In genomic region chr6:22227824-22228610, GRCh38 we compare ENCODE assay signal across 17 cellular contexts.
DNase-seq lines count a peak whose midpoint lies in the region; ATAC-seq and TF ChIP-seq lines count a peak whose summit lies in the region.
"Had no signal": no experiment of that assay in that cellular context is flagged by ENCODE, and none has a peak within 500 bp of the region (broad histone marks: within the 10 kb centered on the region; RNA-seq: fewer than 3 reads in every experiment).

No MANE protein-coding gene starts in this region.

- intact Hi-C loops in A673 (cut with micrococcal nuclease; ENCODE audit: unreplicated experiment): no loop called here
- intact Hi-C loops in right cardiac atrium (cut with DNase I): no loop called here
- intact Hi-C loops in heart left ventricle (cut with DNase I): no loop called here

- no peak overlapping the region for H3K27ac ChIP-seq in A673 (ENCODE audit: low read depth, low read length, poor library complexity, severe bottlenecking)
- H3K27ac ChIP-seq in DND-41 (ENCODE audit: low read length): peak overlapping the region; percentile 67
- H3K27ac ChIP-seq in SK-N-MC: no peak overlapping the region
- no peak overlapping the region for H3K27ac ChIP-seq in right cardiac atrium (ENCODE audit: low read length)
- H3K27ac ChIP-seq in heart left ventricle: no peak overlapping the region
- H3K27ac ChIP-seq: A549, PC-9 had no signal

- ATAC-seq in DND-41 (ENCODE audit: insufficient read depth, low read depth) (peak; percentile 99), right cardiac atrium (no peak), heart left ventricle (no peak)
- ATAC-seq: A549, HepG2 had no signal

- H3K4me2 ChIP-seq in DND-41 (ENCODE audit: insufficient read depth, low read length): no peak overlapping the region
- H3K4me2 ChIP-seq: A549, PC-9 had no signal

- BruUV-seq in A673 (replicated peaks; lab: Mats Ljungman, UMichigan): no TSS peak

- H3K36me3 ChIP-seq in A673 (ENCODE audit: insufficient read depth, low read length, poor library complexity, severe bottlenecking) (no peaks in the 10 kb centered on the region), DND-41 (ENCODE audit: insufficient read depth, low read length) (no peaks in the 10 kb centered on the region), SK-N-MC (ENCODE audit: insufficient read depth, low read length) (no peaks in the 10 kb centered on the region), heart left ventricle (no peaks in the 10 kb centered on the region)
- H3K36me3 ChIP-seq: HAP-1 had no signal

- CTCF ChIA-PET in A673 (lab: Charles Lee): no interaction called here

- peaks cover 5% of the 10 kb centered on the region for H3K4me1 ChIP-seq in A673 (ENCODE audit: insufficient read depth, low read length, poor library complexity, severe bottlenecking)
- peaks cover 19% of the 10 kb centered on the region for H3K4me1 ChIP-seq in DND-41 (ENCODE audit: insufficient read depth, low read length)
- H3K4me1 ChIP-seq in right cardiac atrium (ENCODE audit: control insufficient read depth, insufficient read depth, low read length): no peaks in the 10 kb centered on the region
- H3K4me1 ChIP-seq in heart left ventricle: no peaks in the 10 kb centered on the region
- H3K4me1 ChIP-seq: A549, HAP-1 had no signal

- peak; percentile 25 for DNase-seq in A673 (ENCODE audit: low spot score)
- DNase-seq in DND-41: peak; percentile 64
- peak; percentile 22 for DNase-seq in SK-N-MC (ENCODE audit: low read depth, low spot score)
- DNase-seq in fibroblast of pulmonary artery (ENCODE audit: low read depth): peak; percentile 57
- no peak for DNase-seq in stimulated activated CD4-positive, alpha-beta T cell treated with anti-CD3 and anti-CD28 coated beads, Interleukin-4, amount 100 ng/mL, for 4 hours
- no peak for DNase-seq in right cardiac atrium
- no peak for DNase-seq in AG08395 (ENCODE audit: low spot score)
- DNase-seq in heart left ventricle: no peak
- DNase-seq: AML-193, MM.1S, NCI-H1092 treated with DMSO at 0.1 percent for 48 hours, NCI-H187, NCI-H510A, PC-9 had no signal

- POLR2A ChIA-PET in A673 (lab: Charles Lee; ENCODE audit: low non-redundant PET): no interaction called here

- 59% methylated on average over 2 of the region's 2 CpGs for WGBS in right cardiac atrium
- 49 to 63% (median 56%) methylated on average over 2 of the region's 2 CpGs for WGBS in heart left ventricle, 4 donors

- no peak overlapping the region for H3K9ac ChIP-seq in DND-41 (ENCODE audit: low read depth, low read length)
- H3K9ac ChIP-seq in SK-N-MC (ENCODE audit: insufficient read length): no peak overlapping the region

- TF ChIP-seq CTCF in A673 (conservative IDR thresholded peaks at IDR 0.05; ENCODE audit: low read depth, low read length): no peak
- no peak for TF ChIP-seq CTCF in DND-41 (IDR thresholded peaks at IDR 0.05; ENCODE audit: borderline replicate concordance, extremely low read depth, low read length, poor library complexity, severe bottlenecking)
- no peak for TF ChIP-seq CTCF in fibroblast of pulmonary artery (IDR thresholded peaks at IDR 0.05; ENCODE audit: low read length, missing control alignments)
- no peak for TF ChIP-seq CTCF in heart left ventricle (IDR thresholded peaks at IDR 0.05)

- H3K9me3 ChIP-seq in A673 (ENCODE audit: low read depth, low read length, poor library complexity, severe bottlenecking) (no peaks in the 10 kb centered on the region), DND-41 (ENCODE audit: insufficient read depth, low read length, severe bottlenecking) (no peaks in the 10 kb centered on the region), SK-N-MC (ENCODE audit: low read depth, low read length) (no peaks in the 10 kb centered on the region), right cardiac atrium (ENCODE audit: control insufficient read depth, low read length) (no peaks in the 10 kb centered on the region), heart left ventricle (no peaks in the 10 kb centered on the region)
- H3K9me3 ChIP-seq: A549, HAP-1 had no signal

- no peak for TF ChIP-seq POLR2A in heart left ventricle (IDR thresholded peaks at IDR 0.05)

- H4K20me1 ChIP-seq in DND-41 (ENCODE audit: insufficient read depth, low read length): no peaks in the 10 kb centered on the region

- H3K4me3 ChIP-seq in A673 (ENCODE audit: low read depth, low read length, poor library complexity, severe bottlenecking) (no peak overlapping the region), DND-41 (ENCODE audit: low read depth in 1 of 2, low read length in 2 of 2) (no peak overlapping the region), SK-N-MC (no peak overlapping the region), fibroblast of pulmonary artery (replicated peaks; ENCODE audit: low read depth, low read length) (no peak overlapping the region), right cardiac atrium (ENCODE audit: low read length) (no peak overlapping the region), heart left ventricle (no peak overlapping the region)
- H3K4me3 ChIP-seq: A549, HAP-1, PC-9 had no signal

- H3K27me3 ChIP-seq in A673 (replicated peaks; ENCODE audit: insufficient read depth, low read depth, low read length, poor library complexity) (no peaks in the 10 kb centered on the region), DND-41 (ENCODE audit: insufficient read depth, low read length, poor library complexity) (no peaks in the 10 kb centered on the region), right cardiac atrium (ENCODE audit: control insufficient read depth, insufficient read depth) (no peaks in the 10 kb centered on the region), heart left ventricle (no peaks in the 10 kb centered on the region)

- H2AFZ ChIP-seq in DND-41 (ENCODE audit: low read depth, low read length): peak overlapping the region; percentile 38; the same call in 1 of the 2 replicates
- H2AFZ ChIP-seq: PC-9 had no signal

- no peaks in the 10 kb centered on the region for H3K79me2 ChIP-seq in DND-41 (ENCODE audit: insufficient read depth, low read length)

Comparison
In these comparisons a context has a peak if more than half of its experiments do, and no peak if none do; other contexts are left out.
1. DNase-seq: peak in A673 (single experiment), DND-41 (single experiment), SK-N-MC (single experiment) and fibroblast of pulmonary artery (single experiment); none in stimulated activated CD4-positive, alpha-beta T cell treated with anti-CD3 and anti-CD28 coated beads, Interleukin-4, amount 100 ng/mL, for 4 hours (0 of 2), right cardiac atrium (0 of 3), AG08395 (single experiment) and heart left ventricle (0 of 5).